Comparison of ENCODE assay signal across 19 cellular contexts in genomic region chr1:212106286-212106792, GRCh38.
A peak's percentile ranks its signal among the peaks of the same experiment; 100 is the strongest.
DNase-seq lines count a peak whose midpoint lies in the region; ATAC-seq and TF ChIP-seq lines count a peak whose summit lies in the region.
"Had no signal": no experiment of that assay in that cellular context is flagged by ENCODE, and none has a peak within 500 bp of the region (broad histone marks: within the 10 kb centered on the region; RNA-seq: fewer than 3 reads in every experiment).

No MANE protein-coding gene starts in this region.

- TF ChIP-seq CTCF in MM.1S (IDR thresholded peaks at IDR 0.05; ENCODE audit: low read length): no peak
- no peak for TF ChIP-seq CTCF in uterus (IDR thresholded peaks at IDR 0.05)

- H3K27ac ChIP-seq in MM.1S (ENCODE audit: low read length) (no peak overlapping the region; the same call in 1 of the 2 replicates), uterus (no peak overlapping the region)
- H3K27ac ChIP-seq: A549, C4-2B, HL-60 had no signal

- H4K20me1 ChIP-seq in MM.1S (ENCODE audit: insufficient read depth, low read length): no peaks in the 10 kb centered on the region; the same call in 1 of the 2 replicates

- H3K79me2 ChIP-seq in MM.1S (ENCODE audit: low read length): no peaks in the 10 kb centered on the region; the same call in 1 of the 2 replicates

- H3K27me3 ChIP-seq in MM.1S (replicated peaks; ENCODE audit: insufficient read depth, low read length) (no peaks in the 10 kb centered on the region), uterus (no peaks in the 10 kb centered on the region)

- ATAC-seq in GM18511 (IDR thresholded peaks at IDR 0.05; ENCODE audit: unreplicated experiment): no peak
- ATAC-seq: A549, K562, Panc1, Right ventricle myocardium inferior had no signal

- peak; percentile 6 for DNase-seq in NCI-H2196 (lab: John Stamatoyannopoulos, UW; ENCODE audit: unreplicated experiment)
- DNase-seq in NCI-H2196 treated with DMSO at 0.1 percent for 48 hours (lab: John Stamatoyannopoulos, UW; ENCODE audit: unreplicated experiment): no peak
- DNase-seq in MM.1S: peak; percentile 11
- peak; percentile 39 for DNase-seq in fibroblast of gingiva (ENCODE audit: low read depth)
- DNase-seq in myocyte (ENCODE audit: low read depth): peak; percentile 34
- DNase-seq in stimulated activated CD8-positive, alpha-beta memory T cell treated with anti-CD3 and anti-CD28 coated beads, Interleukin-4, amount 100 ng/mL, for 48 hours: no peak
- DNase-seq in uterus: no peak
- DNase-seq: COR-L47, GF-D8, NCI-H2081 treated with DMSO at 0.1 percent for 48 hours, NCI-H446, NCI-H82 had no signal

- TF ChIP-seq POLR2A in uterus (IDR thresholded peaks at IDR 0.05): no peak

- H3K4me2 ChIP-seq in MM.1S (ENCODE audit: low read depth, low read length): no peak overlapping the region
- H3K4me2 ChIP-seq: A549 had no signal

- H3K9me3 ChIP-seq in MM.1S (replicated peaks; ENCODE audit: insufficient read depth, low read length) (no peaks in the 10 kb centered on the region), uterus (no peaks in the 10 kb centered on the region)
- H3K9me3 ChIP-seq: A549 had no signal

- intact Hi-C loops in uterus (cut with DNase I; ENCODE audit: low total_unique reads): no loop called here

- H3K9me2 ChIP-seq in MM.1S (replicated peaks; ENCODE audit: insufficient read depth, low read length): no peaks in the 10 kb centered on the region

- no peak overlapping the region for H2AFZ ChIP-seq in MM.1S (ENCODE audit: low read length)

- no peak overlapping the region for H3K4me3 ChIP-seq in MM.1S (ENCODE audit: low read length)
- H3K4me3 ChIP-seq in uterus: no peak overlapping the region
- H3K4me3 ChIP-seq: A549, K562 had no signal

- H3K36me3 ChIP-seq in MM.1S (replicated peaks; ENCODE audit: insufficient read depth, low read length) (0 out of 2 replicates have a peak, but pooled peaks cover 3% of the 10 kb centered on the region), uterus (no peaks in the 10 kb centered on the region)

- H3K4me1 ChIP-seq in MM.1S (ENCODE audit: low read length) (0 out of 2 replicates have a peak, but pooled peaks cover 4% of the 10 kb centered on the region), uterus (no peaks in the 10 kb centered on the region)
- H3K4me1 ChIP-seq: A549 had no signal

- no peaks in the 10 kb centered on the region for H3F3A ChIP-seq in MM.1S (ENCODE audit: insufficient read depth, low read length)

- H3K9ac ChIP-seq in MM.1S (ENCODE audit: low read length): no peak overlapping the region

Comparison
In these comparisons a context has a peak if more than half of its experiments do, and no peak if none do; other contexts are left out.
1. DNase-seq: peak in NCI-H2196 (single experiment), MM.1S (single experiment), fibroblast of gingiva (single experiment) and myocyte (single experiment); none in NCI-H2196 treated with DMSO at 0.1 percent for 48 hours (single experiment), stimulated activated CD8-positive, alpha-beta memory T cell treated with anti-CD3 and anti-CD28 coated beads, Interleukin-4, amount 100 ng/mL, for 48 hours (single experiment) and uterus (0 of 2).